In genomic region chr1:227299688-227300087, GRCh38 we compare ENCODE assay signal across 14 cellular contexts. TPM values are rescaled to one million over a fixed set of nuclear protein-coding genes. Genes with fewer than 3 reads are reported as not detected.
DNase-seq lines count a peak whose midpoint lies in the region; ATAC-seq, FAIRE-seq and TF ChIP-seq lines count a peak whose summit lies in the region.
"Had no signal": no experiment of that assay in that cellular context is flagged by ENCODE, and none has a peak within 500 bp of the region (broad histone marks: within the 10 kb centered on the region; RNA-seq: fewer than 3 reads in every experiment).

No MANE protein-coding gene starts in this region.

- H3K4me1 Mint-ChIP-seq in MCF 10A (ENCODE audit: insufficient read depth, unreplicated experiment), result peaks cover 36% of the 10 kb centered on the region
- H3K4me1 Mint-ChIP-seq: IgD-negative memory B cell had no signal

- no peaks in the 10 kb centered on the region for H3K9me3 Mint-ChIP-seq in MCF 10A (ENCODE audit: unreplicated experiment)
- H3K9me3 Mint-ChIP-seq: activated T-helper 2 cell treated with anti-CD3 and anti-CD28 coated beads, Interferon-gamma antibody, Interleukin-2, Interleukin-4, amounts not matched to agents 10 μg/mL and 5 μg/mL and 100 μg/mL, durations not matched to agents 14 hours and 24 hours and 36 hours had no signal

- CTCF ChIA-PET in MCF 10A (lab: Yijun Ruan, JAX), result interaction anchor here (0.7 to 2.6 kb wide), 4 partner anchors 11 to 1182 kb away, joined by 3 to 13 read pairs (median 4); no protein-coding TSS in a partner anchor

- POLR2A ChIA-PET in MCF 10A (lab: Yijun Ruan, JAX), result interaction anchor here (0.7 to 10.3 kb wide), 22 partner anchors 10 to 1031 kb away, joined by 3 to 175 read pairs (median 4); partner anchors contain the start of gene CDC42BPA

- FAIRE-seq in HTR-8/SVneo (lab: Jason Lieb, UNC), result no peak

- ATAC-seq in GM18505 (IDR thresholded peaks at IDR 0.05; ENCODE audit: unreplicated experiment) (no peak), GM18870 (IDR thresholded peaks at IDR 0.05; ENCODE audit: unreplicated experiment) (no peak)

- no TSS peak for BruUV-seq in MCF 10A (replicated peaks; lab: Mats Ljungman, UMichigan)

- H3K27ac Mint-ChIP-seq in MCF 10A (ENCODE audit: low read depth, unreplicated experiment), result peak overlapping the region; percentile 70
- H3K27ac Mint-ChIP-seq: activated T-helper 2 cell treated with anti-CD3 and anti-CD28 coated beads, Interferon-gamma antibody, Interleukin-2, Interleukin-4, amounts not matched to agents 10 μg/mL and 5 μg/mL and 100 μg/mL, durations not matched to agents 14 hours and 24 hours and 36 hours; IgD-negative memory B cell had no signal

- H3K27me3 Mint-ChIP-seq in MCF 10A (ENCODE audit: insufficient read depth, unreplicated experiment), result no peaks in the 10 kb centered on the region

- intact Hi-C loops in MCF 10A (cut with micrococcal nuclease), result no loop called here

- no peak for TF ChIP-seq CTCF in MCF 10A (IDR thresholded peaks at IDR 0.05; ENCODE audit: unreplicated experiment)

- peak; percentile 21 for DNase-seq in HTR-8/SVneo (ENCODE audit: insufficient read length, low spot score)
- peak; percentile 71 for DNase-seq in MCF 10A (ENCODE audit: unreplicated experiment)
- peak; percentile 76 for DNase-seq in iris pigment epithelial cell (ENCODE audit: low read depth)
- peak; percentile 24 for DNase-seq in superior temporal gyrus (ENCODE audit: extremely low spot score)
- no peak for DNase-seq in RKO (ENCODE audit: low spot score)
- DNase-seq: activated CD4-positive, alpha-beta T cell treated with anti-CD3 and anti-CD28 coated beads for 48 hours; COR-L47; glutamatergic neuron; NCI-H1694; stimulated activated CD4-positive, alpha-beta T cell treated with anti-CD3 and anti-CD28 coated beads, Interleukin-4, amount 100 ng/mL, for 24 hours had no signal

- no peaks in the 10 kb centered on the region for H3K36me3 Mint-ChIP-seq in MCF 10A (ENCODE audit: insufficient read depth, unreplicated experiment)
- H3K36me3 Mint-ChIP-seq: IgD-negative memory B cell had no signal

- no peak for TF ChIP-seq POLR2A in GM18505 (IDR thresholded peaks at IDR 0.05; ENCODE audit: borderline replicate concordance, extremely low read depth, insufficient read depth, insufficient read length)

- H3K4me3 Mint-ChIP-seq in MCF 10A (ENCODE audit: unreplicated experiment), result peak overlapping the region; percentile 44
- H3K4me3 Mint-ChIP-seq: IgD-negative memory B cell had no signal

RNA-seq across cellular contexts. Expression of gene CDC42BPA, which starts 18.6 kb away (rescaled TPM):
- 88.8 and 102 TPM in 2 replicates for total RNA-seq in MCF 10A (2022)
